Comparison of ENCODE assay signal across 21 cellular contexts in genomic region chr6:113328886-113329381, GRCh38.
DNase-seq lines count a peak whose midpoint lies in the region; ATAC-seq and TF ChIP-seq lines count a peak whose summit lies in the region.
"Had no signal": no experiment of that assay in that cellular context is flagged by ENCODE, and none has a peak within 500 bp of the region (broad histone marks: within the 10 kb centered on the region; RNA-seq: fewer than 3 reads in every experiment).

No MANE protein-coding gene starts in this region.

- POLR2A ChIA-PET in AG04450 (lab: Yijun Ruan, JAX) = interaction anchor here (1.9 kb wide), 1 partner anchor 46 kb away, joined by 4 read pairs; no protein-coding TSS in a partner anchor

- H3K9me3 Mint-ChIP-seq in activated CD4-positive, alpha-beta T cell treated with anti-CD3 and anti-CD28 coated beads, Interleukin-2, amount 10 ng/mL, durations not matched to agents 24 days and 14 days = no peaks in the 10 kb centered on the region

- no peak for TF ChIP-seq RAD21 in neural cell (conservative IDR thresholded peaks at IDR 0.05)

- H3K4me2 ChIP-seq in neural cell (ENCODE audit: low read length) = peak overlapping the region; percentile 27
- H3K4me2 ChIP-seq: A549 had no signal

- DNase-seq in AG04450 (ENCODE audit: low read depth, low spot score) = peak; percentile 80
- peak; percentile 15 to 41 for DNase-seq in SJCRH30
- DNase-seq in foreskin melanocyte = peak; percentile 79
- DNase-seq in COR-L47 (lab: John Stamatoyannopoulos, UW) = no peak
- no peak for DNase-seq in activated CD4-positive, alpha-beta T cell treated with anti-CD3 and anti-CD28 coated beads, Interleukin-2, amount 10 ng/mL, durations not matched to agents 24 days and 14 days
- DNase-seq in SHP77 (lab: John Stamatoyannopoulos, UW) = no peak
- DNase-seq: CD4-positive, alpha-beta memory T cell; erythroblast; H7; MG63; natural killer cell; NCI-H2081; NCI-H748 treated with DMSO at 0.1 percent for 48 hours; PC-3; stimulated activated CD4-positive, alpha-beta T cell treated with anti-CD3 and anti-CD28 coated beads, Interleukin-4, amount 100 ng/mL, for 24 hours; SW 1271 had no signal

- no peaks in the 10 kb centered on the region for H3K36me3 Mint-ChIP-seq in activated CD4-positive, alpha-beta T cell treated with anti-CD3 and anti-CD28 coated beads, Interleukin-2, amount 10 ng/mL, durations not matched to agents 24 days and 14 days (ENCODE audit: low read depth)
- H3K36me3 Mint-ChIP-seq: CD4-positive, alpha-beta memory T cell; natural killer cell had no signal

- H3K27me3 Mint-ChIP-seq in activated CD4-positive, alpha-beta T cell treated with anti-CD3 and anti-CD28 coated beads, Interleukin-2, amount 10 ng/mL, durations not matched to agents 24 days and 14 days = no peaks in the 10 kb centered on the region
- H3K27me3 Mint-ChIP-seq: CD4-positive, alpha-beta memory T cell had no signal

- H3K4me3 Mint-ChIP-seq in activated CD4-positive, alpha-beta T cell treated with anti-CD3 and anti-CD28 coated beads, Interleukin-2, amount 10 ng/mL, durations not matched to agents 24 days and 14 days = no peak overlapping the region
- H3K4me3 Mint-ChIP-seq: CD4-positive, alpha-beta memory T cell; natural killer cell had no signal

- no peaks in the 10 kb centered on the region for H3K9me2 ChIP-seq in neural cell (ENCODE audit: insufficient read depth, low read length)

- H3K4me3 ChIP-seq in AG04450 (ENCODE audit: low read depth, low read length) (no peak overlapping the region), SJCRH30 (no peak overlapping the region), neural cell (ENCODE audit: low read length) (peak overlapping the region; percentile 45)
- H3K4me3 ChIP-seq: A549, GM12878, MG63, tibial nerve had no signal

- H3K4me1 Mint-ChIP-seq in activated CD4-positive, alpha-beta T cell treated with anti-CD3 and anti-CD28 coated beads, Interleukin-2, amount 10 ng/mL, durations not matched to agents 24 days and 14 days = no peaks in the 10 kb centered on the region
- H3K4me1 Mint-ChIP-seq: CD4-positive, alpha-beta memory T cell; natural killer cell had no signal

- TF ChIP-seq EP300 in neural cell (conservative IDR thresholded peaks at IDR 0.05; ENCODE audit: poor library complexity, severe bottlenecking) = peak; percentile 54

- H3K79me2 ChIP-seq in neural cell (replicated peaks; ENCODE audit: insufficient read depth, low read length) = no peaks in the 10 kb centered on the region

- no peak overlapping the region for H3K27ac Mint-ChIP-seq in activated CD4-positive, alpha-beta T cell treated with anti-CD3 and anti-CD28 coated beads, Interleukin-2, amount 10 ng/mL, durations not matched to agents 24 days and 14 days
- H3K27ac Mint-ChIP-seq: CD4-positive, alpha-beta memory T cell; natural killer cell had no signal

- peak overlapping the region; percentile 36 for H2AFZ ChIP-seq in neural cell (ENCODE audit: low read depth, low read length)

- CTCF ChIA-PET in AG04450 (lab: Charles Lee) = interaction anchor here (0.9 kb wide), 2 partner anchors 22 to 530 kb away, joined by 3 read pairs; no protein-coding TSS in a partner anchor

- H3K27me3 ChIP-seq in AG04450 (ENCODE audit: control insufficient read depth, insufficient read depth, low read length) (no peaks in the 10 kb centered on the region), SJCRH30 (no peaks in the 10 kb centered on the region), neural cell (ENCODE audit: insufficient read depth, low read depth, low read length) (no peaks in the 10 kb centered on the region)
- H3K27me3 ChIP-seq: MG63, tibial nerve had no signal

- intact Hi-C loops in activated CD4-positive, alpha-beta T cell treated with anti-CD3 and anti-CD28 coated beads, Interleukin-2, amount 10 ng/mL, durations not matched to agents 24 days and 14 days (cut with micrococcal nuclease) = no loop called here

- H4K20me1 ChIP-seq in neural cell (ENCODE audit: insufficient read depth) = no peaks in the 10 kb centered on the region

- H3K27ac ChIP-seq in AG04450 (ENCODE audit: low read depth, low read length) (no peak overlapping the region), SJCRH30 (no peak overlapping the region), neural cell (ENCODE audit: low read length) (peak overlapping the region; percentile 72)
- H3K27ac ChIP-seq: A549, tibial nerve had no signal

- peaks cover 13% of the 10 kb centered on the region for H3K4me1 ChIP-seq in SJCRH30
- H3K4me1 ChIP-seq: A549 had no signal

- no peak for ATAC-seq in HG02610 (IDR thresholded peaks at IDR 0.05; ENCODE audit: unreplicated experiment)
- ATAC-seq: A549, natural killer cell, PC-3 had no signal

- H3K9me3 ChIP-seq in AG04450 (ENCODE audit: control insufficient read depth, insufficient read depth, low read length) (no peaks in the 10 kb centered on the region), SJCRH30 (replicated peaks) (no peaks in the 10 kb centered on the region; the same call in 1 of the 2 replicates), neural cell (ENCODE audit: low read length) (no peaks in the 10 kb centered on the region)
- H3K9me3 ChIP-seq: A549, MG63, tibial nerve had no signal

- H3K36me3 ChIP-seq in SJCRH30 (no peaks in the 10 kb centered on the region), neural cell (ENCODE audit: insufficient read depth, low read length) (no peaks in the 10 kb centered on the region)
- H3K36me3 ChIP-seq: MG63, tibial nerve had no signal

- no peaks in the 10 kb centered on the region for H3F3A ChIP-seq in neural cell (ENCODE audit: insufficient read depth, low read length, poor library complexity, severe bottlenecking)

- H3K9ac ChIP-seq in neural cell (ENCODE audit: low read length) = peak overlapping the region; percentile 35

- TF ChIP-seq CTCF in AG04450 (IDR thresholded peaks at IDR 0.05; ENCODE audit: low read depth, low read length) = no peak
- no peak for TF ChIP-seq CTCF in neural cell (IDR thresholded peaks at IDR 0.05; ENCODE audit: poor library complexity, severe bottlenecking)

TF ChIP-seq in neural cell, 6 proteins besides CTCF, POLR2A, EP300 and RAD21:
- peak; percentile 54 for TF ChIP-seq REST (IDR thresholded peaks at IDR 0.05; ENCODE audit: borderline replicate concordance)
- no peak for TF ChIP-seq TAF1 (IDR thresholded peaks at IDR 0.05; ENCODE audit: low read depth)
- TF ChIP-seq POLR2AphosphoS5 (IDR thresholded peaks at IDR 0.05) = peak; percentile 26

Comparison
In these comparisons a context has a peak if more than half of its experiments do, and no peak if none do; other contexts are left out.
1. DNase-seq: peak in AG04450 (single experiment), SJCRH30 (2 of 2) and foreskin melanocyte (single experiment); none in COR-L47 (single experiment), activated CD4-positive, alpha-beta T cell treated with anti-CD3 and anti-CD28 coated beads, Interleukin-2, amount 10 ng/mL, durations not matched to agents 24 days and 14 days (single experiment) and SHP77 (0 of 2).